Comparison of ENCODE assay signal across 10 cellular contexts in genomic region chr5:124504081-124504916, GRCh38.
DNase-seq lines count a peak whose midpoint lies in the region; ATAC-seq and TF ChIP-seq lines count a peak whose summit lies in the region.
"Had no signal": no experiment of that assay in that cellular context is flagged by ENCODE, and none has a peak within 500 bp of the region (broad histone marks: within the 10 kb centered on the region; RNA-seq: fewer than 3 reads in every experiment).

No MANE protein-coding gene starts in this region.

- ATAC-seq in GM19467 (IDR thresholded peaks at IDR 0.05; ENCODE audit: unreplicated experiment) (peak; percentile 93), HG03095 (IDR thresholded peaks at IDR 0.05; ENCODE audit: unreplicated experiment) (peak; percentile 98), sciatic nerve (no peak)
- ATAC-seq in activated CD8-positive, alpha-beta T cell treated with anti-CD3 and anti-CD28 coated beads, Interleukin-2, amount 10 ng/mL, durations not matched to agents 7 days and 5 days: no peak

- TF ChIP-seq CTCF in GM10248 (IDR thresholded peaks at IDR 0.05; ENCODE audit: control extremely low read depth, extremely low read depth, low read depth, missing control alignments): no peak

- CTCF ChIA-PET in GM10248 (lab: Yijun Ruan, JAX): interaction anchor here (1.0 to 2.7 kb wide), 2 partner anchors 12 to 19 kb away, joined by 3 to 8 read pairs; no protein-coding TSS in a partner anchor
- CTCF ChIA-PET in activated CD8-positive, alpha-beta T cell treated with anti-CD3 and anti-CD28 coated beads, Interleukin-2, amount 10 ng/mL, durations not matched to agents 7 days and 5 days (lab: Charles Lee): no interaction called here

- no peaks in the 10 kb centered on the region for H3K36me3 Mint-ChIP-seq in activated CD8-positive, alpha-beta T cell treated with anti-CD3 and anti-CD28 coated beads, Interleukin-2, amount 10 ng/mL, durations not matched to agents 7 days and 5 days (ENCODE audit: low read depth)

- H3K9me3 Mint-ChIP-seq in activated CD8-positive, alpha-beta T cell treated with anti-CD3 and anti-CD28 coated beads, Interleukin-2, amount 10 ng/mL, durations not matched to agents 7 days and 5 days (ENCODE audit: insufficient read depth): no peaks in the 10 kb centered on the region
- H3K9me3 Mint-ChIP-seq: activated T-cell treated with anti-CD3 and anti-CD28 coated beads, Interleukin-2, amount 50 U/mL, for 24 hours had no signal

- POLR2A ChIA-PET in GM10248 (lab: Yijun Ruan, JAX): no interaction called here
- POLR2A ChIA-PET in activated CD8-positive, alpha-beta T cell treated with anti-CD3 and anti-CD28 coated beads, Interleukin-2, amount 10 ng/mL, durations not matched to agents 7 days and 5 days (lab: Charles Lee): no interaction called here

- H3K27me3 Mint-ChIP-seq in activated CD8-positive, alpha-beta T cell treated with anti-CD3 and anti-CD28 coated beads, Interleukin-2, amount 10 ng/mL, durations not matched to agents 7 days and 5 days (ENCODE audit: low read depth): no peaks in the 10 kb centered on the region
- H3K27me3 Mint-ChIP-seq: activated T-cell treated with anti-CD3 and anti-CD28 coated beads, Interleukin-2, amount 50 U/mL, for 24 hours had no signal

- no peak overlapping the region for H3K4me3 Mint-ChIP-seq in activated CD8-positive, alpha-beta T cell treated with anti-CD3 and anti-CD28 coated beads, Interleukin-2, amount 10 ng/mL, durations not matched to agents 7 days and 5 days
- H3K4me3 Mint-ChIP-seq: activated T-cell treated with anti-CD3 and anti-CD28 coated beads, Interleukin-2, amount 50 U/mL, for 24 hours had no signal

- DNase-seq in GM10248 (ENCODE audit: extremely low spot score) (peak; percentile 36), amniotic epithelial cell (ENCODE audit: low read depth) (peak; percentile 53), putamen (ENCODE audit: low spot score) (no peak), sciatic nerve (ENCODE audit: low spot score) (no peak), T1000 (lab: John Stamatoyannopoulos, UW) (no peak)
- DNase-seq in activated CD8-positive, alpha-beta T cell treated with anti-CD3 and anti-CD28 coated beads, Interleukin-2, amount 10 ng/mL, durations not matched to agents 7 days and 5 days: no peak
- DNase-seq: activated T-cell treated with anti-CD3 and anti-CD28 coated beads, Interleukin-2, amount 50 U/mL, for 24 hours; small intestine had no signal

- no peak overlapping the region for H3K27ac Mint-ChIP-seq in activated CD8-positive, alpha-beta T cell treated with anti-CD3 and anti-CD28 coated beads, Interleukin-2, amount 10 ng/mL, durations not matched to agents 7 days and 5 days
- H3K27ac Mint-ChIP-seq: activated T-cell treated with anti-CD3 and anti-CD28 coated beads, Interleukin-2, amount 50 U/mL, for 24 hours had no signal

- no peaks in the 10 kb centered on the region for H3K4me1 Mint-ChIP-seq in activated CD8-positive, alpha-beta T cell treated with anti-CD3 and anti-CD28 coated beads, Interleukin-2, amount 10 ng/mL, durations not matched to agents 7 days and 5 days (ENCODE audit: low read depth)

- intact Hi-C loops in sciatic nerve (cut with DNase I): no loop called here

Comparison
In these comparisons a context has a peak if more than half of its experiments do, and no peak if none do; other contexts are left out.
1. DNase-seq: peak in GM10248 (single experiment) and amniotic epithelial cell (single experiment); none in putamen (single experiment), activated CD8-positive, alpha-beta T cell treated with anti-CD3 and anti-CD28 coated beads, Interleukin-2, amount 10 ng/mL, durations not matched to agents 7 days and 5 days (single experiment), sciatic nerve (single experiment) and T1000 (single experiment).
2. ATAC-seq: peak in GM19467 (single experiment) and HG03095 (single experiment); none in activated CD8-positive, alpha-beta T cell treated with anti-CD3 and anti-CD28 coated beads, Interleukin-2, amount 10 ng/mL, durations not matched to agents 7 days and 5 days (single experiment) and sciatic nerve (single experiment).